17 cellular contexts compared by ENCODE assay signal in the genomic region with DNA sequence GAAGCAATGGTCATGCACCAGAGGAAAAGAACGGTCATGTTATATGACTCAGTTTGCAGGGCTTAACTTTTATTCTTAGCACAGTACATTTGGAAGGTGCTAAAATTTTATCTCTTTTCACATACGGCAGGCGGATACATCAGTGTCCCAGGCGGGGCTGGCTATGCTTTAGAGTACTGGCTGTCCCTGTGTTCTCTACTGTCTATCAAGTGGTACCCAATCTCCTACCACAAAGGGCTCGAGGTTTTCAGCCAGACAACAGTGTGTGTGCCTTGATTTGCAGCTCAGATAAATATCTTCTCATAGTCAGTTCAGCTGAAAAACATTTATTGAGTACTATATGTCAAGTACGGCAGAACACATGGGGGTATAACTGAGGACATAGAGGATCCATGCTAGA.
"Had no signal": no experiment of that assay in that cellular context is flagged by ENCODE, and none has a peak within 500 bp of the region (broad histone marks: within the 10 kb centered on the region; RNA-seq: fewer than 3 reads in every experiment).

No MANE protein-coding gene starts in this region.

- DNase-seq: activated CD4-positive, alpha-beta T cell treated with anti-CD3 and anti-CD28 coated beads, Interleukin-2, amount 10 ng/mL, durations not matched to agents 7 days and 5 days; activated CD4-positive, CD25-positive, alpha-beta regulatory T cell; activated CD8-positive, alpha-beta memory T cell treated with anti-CD3 and anti-CD28 coated beads for 24 hours; activated naive CD8-positive, alpha-beta T cell treated with anti-CD3 and anti-CD28 coated beads for 36 hours; amygdala; central memory CD4-positive, alpha-beta T cell; effector CD8-positive, alpha-beta T cell; foreskin keratinocyte; glutamatergic neuron; mesendoderm; nucleus accumbens; stimulated activated CD4-positive, alpha-beta T cell treated with anti-CD3 and anti-CD28 coated beads, Interleukin-4, amount 100 ng/mL, for 24 hours; stimulated activated naive CD4-positive, alpha-beta T cell had no signal

- H3K36me3 Mint-ChIP-seq: activated naive CD8-positive, alpha-beta T cell treated with anti-CD3 and anti-CD28 coated beads for 36 hours had no signal

- H3K4me3 ChIP-seq: body of pancreas, skin epidermis, tibial nerve had no signal

- H3K27ac ChIP-seq: body of pancreas, foreskin keratinocyte, skin epidermis, tibial nerve had no signal

- H3K36me3 ChIP-seq: tibial nerve had no signal

- H3K4me1 ChIP-seq: body of pancreas, foreskin keratinocyte had no signal

- H3K9me3 ChIP-seq: body of pancreas, tibial nerve had no signal

- H3K4me3 Mint-ChIP-seq: activated CD4-positive, alpha-beta T cell treated with anti-CD3 and anti-CD28 coated beads, Interleukin-2, amount 10 ng/mL, durations not matched to agents 7 days and 5 days; activated naive CD8-positive, alpha-beta T cell treated with anti-CD3 and anti-CD28 coated beads for 36 hours; nephron had no signal

- H3K27me3 Mint-ChIP-seq: activated CD4-positive, alpha-beta T cell treated with anti-CD3 and anti-CD28 coated beads, Interleukin-2, amount 10 ng/mL, durations not matched to agents 7 days and 5 days; activated naive CD8-positive, alpha-beta T cell treated with anti-CD3 and anti-CD28 coated beads for 36 hours had no signal

- H3K27ac Mint-ChIP-seq: activated CD4-positive, alpha-beta T cell treated with anti-CD3 and anti-CD28 coated beads, Interleukin-2, amount 10 ng/mL, durations not matched to agents 7 days and 5 days; activated naive CD8-positive, alpha-beta T cell treated with anti-CD3 and anti-CD28 coated beads for 36 hours had no signal

- ATAC-seq: body of pancreas, foreskin keratinocyte had no signal

- H3K27me3 ChIP-seq: body of pancreas, foreskin keratinocyte, tibial nerve had no signal
